ENCODE assay signal across 1 cellular context in genomic region chr4:184932343-184932742, GRCh38.
TF ChIP-seq lines count a peak whose summit lies in the region.

No MANE protein-coding gene starts in this region.

TF ChIP-seq in GM23338, 12 proteins besides CTCF, POLR2A, EP300 and RAD21 (continued from another document):
- TF ChIP-seq ZNF462 (CRISPR knock-in tag; IDR thresholded peaks at IDR 0.05) (no peak), EZH2 (IDR thresholded peaks at IDR 0.05; ENCODE audit: low read depth, unreplicated experiment) (no peak), ZNF331 (CRISPR knock-in tag; IDR thresholded peaks at IDR 0.05; ENCODE audit: low read depth) (no peak), ZNF114 (CRISPR knock-in tag; IDR thresholded peaks at IDR 0.05) (no peak), EZH2phosphoT487 (IDR thresholded peaks at IDR 0.05; ENCODE audit: unreplicated experiment) (no peak), JUNB (IDR thresholded peaks at IDR 0.05; ENCODE audit: unreplicated experiment) (no peak), NANOG (IDR thresholded peaks at IDR 0.05; ENCODE audit: borderline replicate concordance) (no peak), REST (IDR thresholded peaks at IDR 0.05; ENCODE audit: unreplicated experiment) (no peak)
